Comparison of ENCODE assay signal across 24 cellular contexts in genomic region chr6:125751334-125751916, GRCh38. TPM values are rescaled to one million over a fixed set of nuclear protein-coding genes. Genes with fewer than 3 reads are reported as not detected.
DNase-seq lines count a peak whose midpoint lies in the region; ATAC-seq and TF ChIP-seq lines count a peak whose summit lies in the region.
"Had no signal": no experiment of that assay in that cellular context is flagged by ENCODE, and none has a peak within 500 bp of the region (broad histone marks: within the 10 kb centered on the region; RNA-seq: fewer than 3 reads in every experiment).

No MANE protein-coding gene starts in this region.

- H3K9me3 ChIP-seq in ES-I3 (ENCODE audit: control insufficient read depth, insufficient read depth, low read length) (no peaks in the 10 kb centered on the region), Karpas-422 (ENCODE audit: low read length) (no peaks in the 10 kb centered on the region), mesodermal cell (ENCODE audit: control insufficient read depth, low read length) (no peaks in the 10 kb centered on the region)
- H3K9me3 ChIP-seq: MG63, testis had no signal

- no peaks in the 10 kb centered on the region for H3K9me2 ChIP-seq in Karpas-422 (replicated peaks; ENCODE audit: insufficient read depth, low read length)

- H3K4me2 ChIP-seq in Karpas-422 (ENCODE audit: low read depth, low read length, poor library complexity, severe bottlenecking) = peak overlapping the region; percentile 90

- H3K4me1 ChIP-seq in ES-I3 (ENCODE audit: insufficient read depth, low read length) = peaks cover 16% of the 10 kb centered on the region
- peaks cover 48% of the 10 kb centered on the region for H3K4me1 ChIP-seq in Karpas-422 (ENCODE audit: low read length)
- H3K4me1 ChIP-seq in mesodermal cell (ENCODE audit: control insufficient read depth, insufficient read depth, low read length, poor library complexity, severe bottlenecking) = peaks cover 14% of the 10 kb centered on the region
- H3K4me1 ChIP-seq: testis had no signal

- H3K4me1 Mint-ChIP-seq in progenitor cell of endocrine pancreas (ENCODE audit: low read depth) = peaks cover 33% of the 10 kb centered on the region

- no peak overlapping the region for H2AFZ ChIP-seq in Karpas-422 (ENCODE audit: low read length)
- H2AFZ ChIP-seq: GM23248 had no signal

- H3K36me3 ChIP-seq in ES-I3 (ENCODE audit: insufficient read depth, low read length) (peaks cover 10% of the 10 kb centered on the region; the same call in 1 of the 2 replicates), Karpas-422 (ENCODE audit: insufficient read depth, low read length) (no peaks in the 10 kb centered on the region), mesodermal cell (ENCODE audit: control insufficient read depth, insufficient read depth, low read length) (peaks cover 36% of the 10 kb centered on the region)
- H3K36me3 ChIP-seq: MG63, Peyer's patch had no signal

- DNase-seq in Karpas-422 (no peak), SKM-1 treated with dmso at 0.1 percent for 144 hours (lab: John Stamatoyannopoulos, UW; ENCODE audit: unreplicated experiment) (no peak), progenitor cell of endocrine pancreas (ENCODE audit: low spot score, unreplicated experiment) (no peak)
- DNase-seq: activated CD4-positive, alpha-beta T cell treated with anti-CD3 and anti-CD28 coated beads, Interleukin-2, amount 50 U/mL, for 4 hours; activated T-cell treated with anti-CD3 and anti-CD28 coated beads, Interleukin-2, amount 50 U/mL, for 24 hours; foreskin melanocyte; GM23248; MG63; midbrain; NCI-H1930; NCI-H526 treated with DMSO at 0.1 percent for 48 hours; nucleus accumbens; Peyer's patch; stimulated activated CD4-positive, alpha-beta T cell treated with anti-CD3 and anti-CD28 coated beads, Interleukin-4, amount 100 ng/mL, for 24 hours; stimulated activated CD8-positive, alpha-beta memory T cell treated with anti-CD3 and anti-CD28 coated beads, Interleukin-4, amount 100 ng/mL, for 48 hours; SW 1271; testis had no signal

- 37 to 39% methylated on average over 2 to 5 of the region's 6 CpGs for WGBS in mesodermal cell (ENCODE audit: insufficient coverage in 2 of 2), 2 experiments

- ATAC-seq in GM19351 (IDR thresholded peaks at IDR 0.05; ENCODE audit: unreplicated experiment) = no peak
- ATAC-seq in HG03521 (IDR thresholded peaks at IDR 0.05; ENCODE audit: unreplicated experiment) = no peak

- peaks cover 51% of the 10 kb centered on the region for H3K27me3 Mint-ChIP-seq in progenitor cell of endocrine pancreas

- no peak overlapping the region for H3K27ac Mint-ChIP-seq in progenitor cell of endocrine pancreas
- H3K27ac Mint-ChIP-seq: activated naive CD8-positive, alpha-beta T cell; activated T-cell treated with anti-CD3 and anti-CD28 coated beads, Interleukin-2, amount 50 U/mL, for 24 hours had no signal

- H3K36me3 Mint-ChIP-seq in progenitor cell of endocrine pancreas (ENCODE audit: insufficient read depth) = no peaks in the 10 kb centered on the region
- H3K36me3 Mint-ChIP-seq: activated naive CD8-positive, alpha-beta T cell had no signal

- H3K27ac ChIP-seq in Karpas-422 (ENCODE audit: low read length) (no peak overlapping the region), cingulate gyrus (ENCODE audit: low read depth, low read length) (peak overlapping the region; percentile 3), mesodermal cell (ENCODE audit: low read depth, low read length, severe bottlenecking) (no peak overlapping the region)
- H3K27ac ChIP-seq: GM23248, Peyer's patch had no signal

- H3K4me3 Mint-ChIP-seq in progenitor cell of endocrine pancreas (ENCODE audit: low read depth) = no peak overlapping the region

- no peaks in the 10 kb centered on the region for H3K79me2 ChIP-seq in Karpas-422 (ENCODE audit: low read length)

- H3K27me3 ChIP-seq in Karpas-422 (ENCODE audit: low read length) = no peaks in the 10 kb centered on the region
- H3K27me3 ChIP-seq: testis had no signal

- no peaks in the 10 kb centered on the region for H3K9me3 Mint-ChIP-seq in progenitor cell of endocrine pancreas (ENCODE audit: low read depth)
- H3K9me3 Mint-ChIP-seq: activated T-cell treated with anti-CD3 and anti-CD28 coated beads, Interleukin-2, amount 50 U/mL, for 24 hours; central memory CD8-positive, alpha-beta T cell had no signal

- no peak for TF ChIP-seq CTCF in progenitor cell of endocrine pancreas (IDR thresholded peaks at IDR 0.05; ENCODE audit: unreplicated experiment)

- no peaks in the 10 kb centered on the region for H4K20me1 ChIP-seq in Karpas-422 (ENCODE audit: insufficient read depth, low read depth, low read length)

- H3K9ac ChIP-seq in ES-I3 (ENCODE audit: low read depth, low read length) = peak overlapping the region; percentile 17; the same call in 1 of the 2 replicates
- no peak overlapping the region for H3K9ac ChIP-seq in Karpas-422 (ENCODE audit: low read length)
- H3K9ac ChIP-seq: GM23248 had no signal

- H3K4me3 ChIP-seq in Karpas-422 (ENCODE audit: low read length) (peak overlapping the region; percentile 75; the same call in 1 of the 2 replicates), mesodermal cell (ENCODE audit: extremely low read depth, insufficient read depth, low read length, poor library complexity, severe bottlenecking) (peak overlapping the region; percentile 79)
- H3K4me3 ChIP-seq: GM23248, MG63 had no signal

RNA-seq across cellular contexts. Expression of gene HEY2, which starts 2.0 kb away (rescaled TPM):
- 0.07 and 0.11 TPM in 2 replicates for total RNA-seq in Karpas-422 (2014; rRNA removed; shearing (Covaris generic); ENCODE audit: low replicate concordance)
- polyA plus RNA-seq in mesodermal cell (2013, experiment 1 of 2) = 57.0 TPM
- polyA plus RNA-seq in mesodermal cell (2013, experiment 2 of 2) = 56.2 TPM
- total RNA-seq in progenitor cell of endocrine pancreas = 1.4 and 2.3 TPM in 2 replicates
- total RNA-seq: GM23248 had no signal
- polyA plus RNA-seq: GM23248 had no signal

RNA-seq across cellular contexts. Expression of gene NCOA7, which starts 39.3 kb away (rescaled TPM):
- 28.6 and 34.2 TPM in 2 replicates for total RNA-seq in Karpas-422 (2014; rRNA removed; shearing (Covaris generic); ENCODE audit: low replicate concordance)
- 6.9 TPM for polyA plus RNA-seq in mesodermal cell (2013, experiment 1 of 2)
- 7.9 TPM for polyA plus RNA-seq in mesodermal cell (2013, experiment 2 of 2)
- total RNA-seq in progenitor cell of endocrine pancreas = 13.6 and 18.0 TPM in 2 replicates
